Comparison of ENCODE assay signal across 2 cellular contexts in the genomic region with DNA sequence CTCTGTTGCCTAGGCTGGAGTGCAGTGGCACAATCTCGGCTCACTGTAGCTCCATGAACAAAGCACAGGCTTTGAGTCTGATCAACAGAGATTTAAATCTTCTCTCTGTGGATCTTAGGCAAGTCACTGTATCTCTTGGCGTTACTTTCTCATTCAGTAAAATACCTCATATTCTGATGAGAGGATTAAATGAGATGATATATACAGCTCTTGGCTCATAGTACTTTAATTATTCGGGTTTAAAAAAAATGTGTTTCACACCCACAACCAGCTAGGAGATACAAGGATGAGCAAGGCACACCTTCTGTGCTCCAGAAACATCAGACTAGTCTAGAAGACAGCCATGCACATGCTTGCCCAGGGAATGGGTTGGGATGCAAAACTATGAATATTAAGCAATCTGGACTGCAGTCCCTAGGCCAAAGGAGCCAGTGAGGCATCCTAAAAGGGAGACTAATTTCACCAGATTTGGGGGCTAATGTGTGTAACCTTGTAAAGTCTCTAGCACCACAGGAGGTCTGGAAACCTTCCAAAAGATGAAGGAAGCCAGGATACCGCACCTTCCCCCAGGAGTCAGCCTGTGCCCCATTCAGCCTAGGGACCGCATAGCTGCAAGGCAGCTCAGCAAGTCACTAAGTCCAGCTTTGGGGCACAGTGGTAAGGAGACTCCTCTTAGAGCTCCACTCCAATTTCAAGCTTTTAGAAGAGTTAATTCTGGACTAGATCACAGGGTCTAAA.
TF ChIP-seq lines count a peak whose summit lies in the region.

No MANE protein-coding gene starts in this region.

TF ChIP-seq in SK-N-SH, 30 proteins besides CTCF, POLR2A, EP300 and RAD21 (continued from another document):
- TF ChIP-seq REST (IDR thresholded peaks at IDR 0.05; ENCODE audit: low read depth, low read length) (no peak), CHD2 (IDR thresholded peaks at IDR 0.05; ENCODE audit: low read length, partially characterized antibody) (no peak), FOXJ3 (CRISPR knock-in tag; IDR thresholded peaks at IDR 0.05) (no peak), SIN3A (IDR thresholded peaks at IDR 0.05; ENCODE audit: borderline replicate concordance, low read depth, low read length) (no peak), NRF1 (IDR thresholded peaks at IDR 0.05; ENCODE audit: low read depth, low read length) (no peak)
TF ChIP-seq in SK-N-SH: peak in this region for 0.

TF ChIP-seq in SK-N-SH treated with all-trans-retinoic acid at 6 μM for 48 hours, 23 proteins besides CTCF, POLR2A, EP300 and RAD21 (continued from another document):
- TF ChIP-seq PATZ1 (CRISPR knock-in tag; IDR thresholded peaks at IDR 0.05; ENCODE audit: borderline replicate concordance) (no peak), PPARA (CRISPR knock-in tag; IDR thresholded peaks at IDR 0.05; ENCODE audit: borderline replicate concordance) (no peak), CSRNP3 (CRISPR knock-in tag; IDR thresholded peaks at IDR 0.05) (no peak), ESRRG (CRISPR knock-in tag; IDR thresholded peaks at IDR 0.05) (no peak), TCF4 (CRISPR knock-in tag; IDR thresholded peaks at IDR 0.05; ENCODE audit: borderline replicate concordance) (no peak), CSDC2 (CRISPR knock-in tag; IDR thresholded peaks at IDR 0.05) (no peak), ZFP30 (CRISPR knock-in tag; IDR thresholded peaks at IDR 0.05) (no peak), POU6F1 (CRISPR knock-in tag; IDR thresholded peaks at IDR 0.05; ENCODE audit: borderline replicate concordance, low read depth) (no peak), ZFP3 (CRISPR knock-in tag; IDR thresholded peaks at IDR 0.05) (no peak), OSR1 (CRISPR knock-in tag; IDR thresholded peaks at IDR 0.05) (no peak), SNAI2 (CRISPR knock-in tag; IDR thresholded peaks at IDR 0.05) (no peak), BACH2 (CRISPR knock-in tag; IDR thresholded peaks at IDR 0.05; ENCODE audit: borderline replicate concordance) (no peak), TOX (CRISPR knock-in tag; IDR thresholded peaks at IDR 0.05; ENCODE audit: borderline replicate concordance) (no peak), ISL1 (CRISPR knock-in tag; IDR thresholded peaks at IDR 0.05) (no peak), ARNTL (CRISPR knock-in tag; IDR thresholded peaks at IDR 0.05; ENCODE audit: borderline replicate concordance, low read depth) (no peak), ZNF8 (CRISPR knock-in tag; IDR thresholded peaks at IDR 0.05) (no peak), TSHZ2 (CRISPR knock-in tag; IDR thresholded peaks at IDR 0.05) (no peak)
- TF ChIP-seq, protein P1, sequence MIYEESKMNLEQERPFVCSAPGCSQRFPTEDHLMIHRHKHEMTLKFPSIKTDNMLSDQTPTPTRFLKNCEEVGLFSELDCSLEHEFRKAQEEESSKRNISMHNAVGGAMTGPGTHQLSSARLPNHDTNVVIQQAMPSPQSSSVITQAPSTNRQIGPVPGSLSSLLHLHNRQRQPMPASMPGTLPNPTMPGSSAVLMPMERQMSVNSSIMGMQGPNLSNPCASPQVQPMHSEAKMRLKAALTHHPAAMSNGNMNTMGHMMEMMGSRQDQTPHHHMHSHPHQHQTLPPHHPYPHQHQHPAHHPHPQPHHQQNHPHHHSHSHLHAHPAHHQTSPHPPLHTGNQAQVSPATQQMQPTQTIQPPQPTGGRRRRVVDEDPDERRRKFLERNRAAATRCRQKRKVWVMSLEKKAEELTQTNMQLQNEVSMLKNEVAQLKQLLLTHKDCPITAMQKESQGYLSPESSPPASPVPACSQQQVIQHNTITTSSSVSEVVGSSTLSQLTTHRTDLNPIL (CRISPR knock-in tag; IDR thresholded peaks at IDR 0.05; ENCODE audit: low read depth), result no peak
